Comparison of ENCODE assay signal across 8 cellular contexts in the genomic region with DNA sequence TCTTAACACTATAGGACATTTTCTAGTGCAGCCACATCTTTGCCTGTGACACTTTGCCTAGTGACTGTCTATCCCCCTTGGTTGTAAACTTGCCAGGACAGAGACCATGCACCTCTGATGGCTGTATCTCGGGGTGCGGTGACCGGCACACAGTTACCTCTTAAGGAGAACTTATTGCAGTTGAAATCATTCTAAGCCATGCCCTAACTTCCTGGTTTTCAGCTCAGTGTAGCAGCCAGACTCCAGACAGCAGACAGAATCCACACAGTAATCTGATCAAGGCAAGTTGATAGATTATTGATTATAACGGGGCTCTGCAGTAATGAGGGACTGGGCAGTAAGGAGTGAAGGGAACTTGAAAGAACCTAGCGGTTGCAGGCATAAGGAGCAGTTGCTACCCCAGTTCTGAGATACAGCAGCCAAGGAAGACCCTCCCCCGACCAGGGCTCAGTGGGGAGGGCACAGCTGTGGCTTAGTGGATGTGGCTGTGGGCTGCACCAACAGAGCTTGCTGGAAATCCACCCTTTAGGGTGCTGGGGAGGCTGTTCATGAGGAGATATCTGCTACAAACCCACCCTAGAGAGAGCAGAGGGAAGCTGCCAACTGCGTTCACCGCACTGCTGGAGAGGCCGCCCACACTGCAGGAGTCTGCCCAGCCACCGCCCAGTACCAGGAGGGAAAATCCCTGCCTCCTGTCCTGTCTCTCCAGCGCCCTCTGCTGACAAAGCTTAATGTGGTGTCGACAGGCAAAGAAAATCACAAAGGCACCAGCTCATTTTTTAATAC. TPM values are rescaled to one million over a fixed set of nuclear protein-coding genes. Genes with fewer than 3 reads are reported as not detected.
DNase-seq lines count a peak whose midpoint lies in the region; ATAC-seq, FAIRE-seq and TF ChIP-seq lines count a peak whose summit lies in the region.

No MANE protein-coding gene starts in this region.

- FAIRE-seq in GM18507 (lab: Jason Lieb, UNC), result peak; percentile 83

- H3K27ac ChIP-seq in HUES64 (ENCODE audit: low read depth, low read length), result no peak overlapping the region
- no peak overlapping the region for H3K27ac ChIP-seq in OCI-LY7 (ENCODE audit: low read depth, low read length, poor library complexity, severe bottlenecking)
- H3K27ac ChIP-seq in naive thymus-derived CD4-positive, alpha-beta T cell (ENCODE audit: low read depth, low read length), result no peak overlapping the region

- H3K4me3 ChIP-seq in HUES64 (ENCODE audit: low read length), result peak overlapping the region; percentile 30
- H3K4me3 ChIP-seq in OCI-LY7 (ENCODE audit: low read depth, low read length, poor library complexity, severe bottlenecking), result no peak overlapping the region
- H3K4me3 ChIP-seq in naive thymus-derived CD4-positive, alpha-beta T cell (ENCODE audit: low read length), result no peak overlapping the region

- no peaks in the 10 kb centered on the region for H3K9me2 ChIP-seq in OCI-LY7 (ENCODE audit: insufficient read depth, low read length)

- peaks cover 0 to 23% (median 0%) of the 10 kb centered on the region in 5 donors for H3K27me3 Mint-ChIP-seq in naive thymus-derived CD4-positive, alpha-beta T cell

- no peaks in the 10 kb centered on the region for H3K79me2 ChIP-seq in OCI-LY7 (ENCODE audit: insufficient read depth, low read depth, low read length)

- CTCF ChIA-PET in OCI-LY7 (lab: Charles Lee; ENCODE audit: unreplicated experiment), result interaction anchor here (0.8 kb wide), 1 partner anchor 261 kb away, joined by 3 read pairs; no protein-coding TSS in a partner anchor
- CTCF ChIA-PET in naive thymus-derived CD4-positive, alpha-beta T cell (lab: Charles Lee), result interaction anchor here (0.6 to 4.4 kb wide), 30 partner anchors 9 to 1671 kb away, joined by 3 to 69 read pairs (median 4); no protein-coding TSS in a partner anchor

- DNase-seq in A172 (ENCODE audit: low spot score) (peak; percentile 63), GM18507 (ENCODE audit: extremely low spot score, insufficient read length, low read depth) (peak; percentile 59), OCI-LY7 (ENCODE audit: low spot score) (peak; percentile 63), activated T-cell treated with anti-CD3 and anti-CD28 coated beads for 1 hour (ENCODE audit: low read depth) (peak; percentile 89)
- peak; percentile 65 to 84 (median 81) for DNase-seq in naive thymus-derived CD4-positive, alpha-beta T cell
- DNase-seq in stimulated activated effector memory CD8-positive, alpha-beta T cell treated with anti-CD3 and anti-CD28 coated beads, Interleukin-12 subunit alpha, Interleukin-12 subunit beta, amount 100 ng/mL, for 72 hours (ENCODE audit: low spot score in 2 of 2), result peak; percentile 83 to 90

- H3K4me1 ChIP-seq in HUES64 (ENCODE audit: insufficient read depth, low read length) (peaks cover 8% of the 10 kb centered on the region), OCI-LY7 (ENCODE audit: insufficient read depth, low read length, poor library complexity, severe bottlenecking) (peaks cover 3% of the 10 kb centered on the region)
- peaks cover 31% of the 10 kb centered on the region in 2 donors for H3K4me1 ChIP-seq in naive thymus-derived CD4-positive, alpha-beta T cell (ENCODE audit: control insufficient read depth in 2 of 2, insufficient read depth in 2 of 2, low read length in 2 of 2)

- peak; percentile 81 for TF ChIP-seq CTCF in OCI-LY7 (conservative IDR thresholded peaks at IDR 0.05; ENCODE audit: low read length)

- H3K36me3 ChIP-seq in HUES64 (ENCODE audit: insufficient read depth, low read length), result no peaks in the 10 kb centered on the region
- no peaks in the 10 kb centered on the region for H3K36me3 ChIP-seq in OCI-LY7 (ENCODE audit: insufficient read depth, low read length)
- H3K36me3 ChIP-seq in naive thymus-derived CD4-positive, alpha-beta T cell (ENCODE audit: control insufficient read depth in 2 of 3, insufficient read depth in 3 of 3, low read length in 3 of 3), result no peaks in the 10 kb centered on the region

- ATAC-seq in esophagus mucosa, result peak; percentile 91
- ATAC-seq in naive thymus-derived CD4-positive, alpha-beta T cell, result peak; percentile 97
- peak; percentile 80 for ATAC-seq in stimulated activated effector memory CD8-positive, alpha-beta T cell treated with anti-CD3 and anti-CD28 coated beads, Interleukin-12 subunit alpha, Interleukin-12 subunit beta, amount 100 ng/mL, for 72 hours

- H3K9me3 Mint-ChIP-seq in naive thymus-derived CD4-positive, alpha-beta T cell, result no peaks in the 10 kb centered on the region
- no peaks in the 10 kb centered on the region for H3K9me3 Mint-ChIP-seq in stimulated activated effector memory CD8-positive, alpha-beta T cell treated with anti-CD3 and anti-CD28 coated beads, Interleukin-12 subunit alpha, Interleukin-12 subunit beta, amount 100 ng/mL, for 72 hours

- H3K9me3 ChIP-seq in HUES64 (ENCODE audit: insufficient read depth, low read depth, low read length), result no peaks in the 10 kb centered on the region
- no peaks in the 10 kb centered on the region for H3K9me3 ChIP-seq in OCI-LY7 (ENCODE audit: low read length)
- H3K9me3 ChIP-seq in naive thymus-derived CD4-positive, alpha-beta T cell (ENCODE audit: control insufficient read depth in 2 of 3, low read length in 3 of 3), result no peaks in the 10 kb centered on the region

- no TSS peak for BruUV-seq in OCI-LY7 (replicated peaks; lab: Mats Ljungman, UMichigan)

- no peaks in the 10 kb centered on the region for H4K20me1 ChIP-seq in OCI-LY7 (ENCODE audit: insufficient read depth, low read length)

- H3K27me3 ChIP-seq in HUES64 (ENCODE audit: insufficient read depth, low read length), result no peaks in the 10 kb centered on the region; the same call in 1 of the 2 replicates
- no peaks in the 10 kb centered on the region for H3K27me3 ChIP-seq in naive thymus-derived CD4-positive, alpha-beta T cell (ENCODE audit: control insufficient read depth in 2 of 2, insufficient read depth in 2 of 2, low read length in 2 of 2)

- 34% methylated on average over 12 of the region's 12 CpGs for WGBS in HUES64

- no peak overlapping the region for H2AFZ ChIP-seq in OCI-LY7 (ENCODE audit: low read length)

- H3K4me1 Mint-ChIP-seq in naive thymus-derived CD4-positive, alpha-beta T cell, result peaks cover 33 to 57% (median 54%) of the 10 kb centered on the region in 7 donors
- H3K4me1 Mint-ChIP-seq in stimulated activated effector memory CD8-positive, alpha-beta T cell treated with anti-CD3 and anti-CD28 coated beads, Interleukin-12 subunit alpha, Interleukin-12 subunit beta, amount 100 ng/mL, for 72 hours, result peaks cover 47% of the 10 kb centered on the region

- H3K27ac Mint-ChIP-seq in naive thymus-derived CD4-positive, alpha-beta T cell, result peak overlapping the region; percentile 21 to 80 (median 66)
- no peak overlapping the region for H3K27ac Mint-ChIP-seq in stimulated activated effector memory CD8-positive, alpha-beta T cell treated with anti-CD3 and anti-CD28 coated beads, Interleukin-12 subunit alpha, Interleukin-12 subunit beta, amount 100 ng/mL, for 72 hours

- H3K4me3 Mint-ChIP-seq in naive thymus-derived CD4-positive, alpha-beta T cell, result peak overlapping the region; percentile 1 to 77 (median 22)
- H3K4me3 Mint-ChIP-seq in stimulated activated effector memory CD8-positive, alpha-beta T cell treated with anti-CD3 and anti-CD28 coated beads, Interleukin-12 subunit alpha, Interleukin-12 subunit beta, amount 100 ng/mL, for 72 hours, result no peak overlapping the region

- H3K4me2 ChIP-seq in OCI-LY7 (ENCODE audit: low read length), result no peak overlapping the region

- POLR2A ChIA-PET in OCI-LY7 (lab: Charles Lee), result interaction anchor here (0.6 kb wide), 1 partner anchor 257 kb away, joined by 3 read pairs; no protein-coding TSS in a partner anchor
- POLR2A ChIA-PET in naive thymus-derived CD4-positive, alpha-beta T cell (lab: Charles Lee), result interaction anchor here (0.8 to 1.8 kb wide), 4 partner anchors 99 to 265 kb away, joined by 3 to 12 read pairs (median 4); no protein-coding TSS in a partner anchor

- no peak overlapping the region for H3K9ac ChIP-seq in HUES64 (ENCODE audit: low read depth, low read length)

- intact Hi-C loops in OCI-LY7 (cut with micrococcal nuclease; ENCODE audit: unreplicated experiment), result loop anchor here (2.0 to 10.0 kb wide), 3 partner anchors 121 to 261 kb away; no protein-coding TSS in a partner anchor
- intact Hi-C loops in naive thymus-derived CD4-positive, alpha-beta T cell (cut with micrococcal nuclease), result loop anchor here (1.0 to 10.0 kb wide), 10 partner anchors 59 to 581 kb away; partner anchors contain the start of genes BEGAIN (in 1 of the 2), EVL (in 1 of the 2) and SLC25A29 (in 1 of the 2)

- peaks cover 0 to 5% (median 0%) of the 10 kb centered on the region in 5 donors for H3K36me3 Mint-ChIP-seq in naive thymus-derived CD4-positive, alpha-beta T cell
- H3K36me3 Mint-ChIP-seq in stimulated activated effector memory CD8-positive, alpha-beta T cell treated with anti-CD3 and anti-CD28 coated beads, Interleukin-12 subunit alpha, Interleukin-12 subunit beta, amount 100 ng/mL, for 72 hours, result peaks cover 10% of the 10 kb centered on the region

RNA-seq across cellular contexts. Expression of gene BEGAIN, which starts 58.2 kb away (rescaled TPM):
- total RNA-seq in A172 (2014; rRNA removed; shearing (Covaris generic)), result 1.3 and 1.5 TPM in 2 replicates
- polyA plus RNA-seq in HUES64 (2013, experiment 1 of 2), result 0.95 TPM
- 1.7 TPM for polyA plus RNA-seq in HUES64 (2013, experiment 2 of 2)
- 1.8 TPM in 1 of 2 replicates, not detected in the other for total RNA-seq in OCI-LY7 (2014; rRNA removed; shearing (Covaris generic))
- total RNA-seq in OCI-LY7 (2022) (0.06 and 0.76 TPM in 2 replicates), esophagus mucosa (0.68 TPM)
- total RNA-seq in naive thymus-derived CD4-positive, alpha-beta T cell, result 1 to 10 TPM in 4 of 5 experiments, under 1 TPM in 1; 0.73 to 2.4 (median 1.5) TPM
- under 1 TPM; 0.38 to 0.64 TPM for polyA plus RNA-seq in naive thymus-derived CD4-positive, alpha-beta T cell
